In the genomic region with DNA sequence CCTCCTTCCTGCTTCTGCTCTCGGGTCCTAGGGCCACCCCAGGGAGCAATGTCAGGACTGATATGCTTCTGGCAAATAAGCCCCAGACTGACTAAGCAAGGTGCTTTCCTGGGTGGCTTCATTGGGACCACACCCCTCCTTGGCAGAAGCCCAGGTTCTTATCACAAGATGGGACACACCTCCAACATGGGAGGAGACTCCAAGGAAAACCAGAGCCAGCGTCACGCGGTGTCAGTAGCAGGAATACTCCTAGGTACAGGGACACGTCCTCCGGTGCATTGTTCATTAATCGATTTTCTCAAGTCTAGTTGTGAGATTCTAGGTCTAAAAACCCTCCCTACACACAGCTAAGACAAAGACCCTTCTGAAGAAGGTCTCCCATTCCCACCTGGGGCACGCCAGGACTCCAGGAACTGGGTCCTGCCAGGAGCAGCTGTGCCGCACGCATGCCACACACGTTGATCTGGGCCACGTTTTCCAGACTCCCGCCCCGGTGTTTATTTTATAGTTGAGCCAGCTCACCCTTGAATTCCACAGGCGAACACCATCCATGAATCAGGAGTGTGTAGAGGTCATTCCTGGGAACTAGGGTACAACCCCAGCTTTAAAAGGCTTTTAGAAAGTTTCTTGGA, we compare ENCODE assay signal across 10 cellular contexts.
DNase-seq lines count a peak whose midpoint lies in the region; ATAC-seq, FAIRE-seq and TF ChIP-seq lines count a peak whose summit lies in the region.
"Had no signal": no experiment of that assay in that cellular context is flagged by ENCODE, and none has a peak within 500 bp of the region (broad histone marks: within the 10 kb centered on the region; RNA-seq: fewer than 3 reads in every experiment).

No MANE protein-coding gene starts in this region.

- no peak for TF ChIP-seq CTCF in fibroblast of mammary gland (conservative IDR thresholded peaks at IDR 0.05; ENCODE audit: control insufficient read depth, insufficient read depth, low read depth, low read length)

- no peak for TF ChIP-seq POLR2A in H54 (IDR thresholded peaks at IDR 0.05; ENCODE audit: low read depth, low read length)

- H3K4me3 ChIP-seq in fibroblast of mammary gland (ENCODE audit: control insufficient read depth, low read depth, low read length): no peak overlapping the region
- no peak overlapping the region for H3K4me3 ChIP-seq in skin epidermis
- H3K4me3 ChIP-seq: ascending aorta had no signal

- ATAC-seq in GM21447 (IDR thresholded peaks at IDR 0.05; ENCODE audit: unreplicated experiment): no peak

- H3K27ac ChIP-seq in skin epidermis: peak overlapping the region in 12 of 21 experiments; percentile 24 to 81 (median 62)
- H3K27ac ChIP-seq: ascending aorta had no signal

- peak; percentile 36 for FAIRE-seq in H54 (lab: Jason Lieb, UNC)

- DNase-seq in H54 (ENCODE audit: insufficient read length, low spot score) (peak; percentile 92), NCI-H526 treated with DMSO at 0.1 percent for 48 hours (lab: John Stamatoyannopoulos, UW) (peak; percentile 14), fibroblast of mammary gland (ENCODE audit: low read depth) (peak; percentile 65), NCI-H524 treated with DMSO at 0.1 percent for 48 hours (lab: John Stamatoyannopoulos, UW) (no peak), activated gamma-delta T cell (lab: John Stamatoyannopoulos, UW) (no peak)
- DNase-seq in stimulated activated CD4-positive, alpha-beta T cell treated with anti-CD3 and anti-CD28 coated beads, Interleukin-15, amount 100 ng/mL, for 24 hours: no peak
- DNase-seq: MV-4-11 had no signal

Comparison
In these comparisons a context has a peak if more than half of its experiments do, and no peak if none do; other contexts are left out.
1. DNase-seq: peak in H54 (single experiment), NCI-H526 treated with DMSO at 0.1 percent for 48 hours (single experiment) and fibroblast of mammary gland (single experiment); none in stimulated activated CD4-positive, alpha-beta T cell treated with anti-CD3 and anti-CD28 coated beads, Interleukin-15, amount 100 ng/mL, for 24 hours (single experiment), NCI-H524 treated with DMSO at 0.1 percent for 48 hours (single experiment) and activated gamma-delta T cell (single experiment).